In genomic region chr13:113874177-113874576, GRCh38 we compare ENCODE assay signal across 14 cellular contexts. TPM values are rescaled to one million over a fixed set of nuclear protein-coding genes. Genes with fewer than 3 reads are reported as not detected.
DNase-seq lines count a peak whose midpoint lies in the region; ATAC-seq and TF ChIP-seq lines count a peak whose summit lies in the region.
"Had no signal": no experiment of that assay in that cellular context is flagged by ENCODE, and none has a peak within 500 bp of the region (broad histone marks: within the 10 kb centered on the region; RNA-seq: fewer than 3 reads in every experiment).

No MANE protein-coding gene starts in this region.

- DNase-seq in right atrium auricular region (ENCODE audit: low spot score) (peak; percentile 28), heart right ventricle (no peak), neuronal stem cell (ENCODE audit: low spot score) (no peak), vagina (ENCODE audit: extremely low spot score in 2 of 2) (peak; percentile 49 to 54), EL (no peak)
- DNase-seq in central memory CD8-positive, alpha-beta T cell (ENCODE audit: low spot score in 2 of 2), result no peak
- no peak for DNase-seq in stimulated activated CD4-positive, alpha-beta T cell treated with anti-CD3 and anti-CD28 coated beads, Interleukin-15, amount 100 ng/mL, for 24 hours
- DNase-seq in activated CD8-positive, alpha-beta memory T cell treated with anti-CD3 and anti-CD28 coated beads, Interleukin-2, amount 50 U/mL, for 4 hours, result no peak
- DNase-seq: 8988T; CD4-positive, alpha-beta memory T cell; DMS79; IMR-90 had no signal

- H3K27ac Mint-ChIP-seq in central memory CD8-positive, alpha-beta T cell (ENCODE audit: low read depth), result no peak overlapping the region
- H3K27ac Mint-ChIP-seq: B cell; CD4-positive, alpha-beta memory T cell had no signal

- H2BK5ac ChIP-seq in neuronal stem cell (ENCODE audit: low read length), result no peak overlapping the region

- WGBS in heart right ventricle, 2 donors, result 86 to 89% methylated on average over 10 of the region's 10 CpGs
- WGBS in neuronal stem cell (ENCODE audit: extremely low coverage in 2 of 2, insufficient read length in 2 of 2, insufficient replicate concordance in 1 of 2), 2 donors, result no CpG with 5 or more reads among the region's 10 CpGs

- H3K27ac ChIP-seq in right atrium auricular region (no peak overlapping the region), heart right ventricle (no peak overlapping the region), neuronal stem cell (replicated peaks; ENCODE audit: low read length) (no peak overlapping the region), vagina (no peak overlapping the region)
- H3K27ac ChIP-seq: C4-2B had no signal

- no peaks in the 10 kb centered on the region for H3K79me1 ChIP-seq in neuronal stem cell (ENCODE audit: low read depth, low read length)

- H2BK120ac ChIP-seq in neuronal stem cell (ENCODE audit: low read depth, low read length), result no peak overlapping the region

- H3K23ac ChIP-seq in neuronal stem cell (ENCODE audit: low read depth, low read length, poor library complexity), result no peak overlapping the region

- H4K91ac ChIP-seq in neuronal stem cell (ENCODE audit: low read depth, low read length, poor library complexity), result no peak overlapping the region

- peak overlapping the region; percentile 84 for H2BK15ac ChIP-seq in neuronal stem cell (ENCODE audit: low read length)

- no peak overlapping the region for H4K8ac ChIP-seq in neuronal stem cell (ENCODE audit: low read depth, low read length)

- H3K4me1 ChIP-seq in right atrium auricular region (peaks cover 0 to 6% of the 10 kb centered on the region in 2 donors), heart right ventricle (peaks cover 0 to 9% (median 5%) of the 10 kb centered on the region in 9 donors), neuronal stem cell (ENCODE audit: control insufficient read depth in 2 of 2, insufficient read depth in 1 of 2, low read depth in 1 of 2, low read length in 2 of 2) (peaks cover 4% of the 10 kb centered on the region in 2 donors), vagina (no peaks in the 10 kb centered on the region)

- TF ChIP-seq POLR2A in vagina (IDR thresholded peaks at IDR 0.05), result no peak

- H3K9me3 ChIP-seq in right atrium auricular region, result no peaks in the 10 kb centered on the region
- H3K9me3 ChIP-seq in heart right ventricle, result no peaks in the 10 kb centered on the region
- no peaks in the 10 kb centered on the region for H3K9me3 ChIP-seq in neuronal stem cell (replicated peaks in 1 of 2; ENCODE audit: control insufficient read depth in 2 of 2, insufficient read depth in 1 of 2, low read depth in 1 of 2, low read length in 2 of 2)
- no peaks in the 10 kb centered on the region for H3K9me3 ChIP-seq in vagina

- no peak overlapping the region for H2AFZ ChIP-seq in neuronal stem cell (ENCODE audit: low read length)

- H3K27me3 Mint-ChIP-seq in central memory CD8-positive, alpha-beta T cell, result peaks cover 42% of the 10 kb centered on the region

- no peak for ATAC-seq in heart right ventricle
- ATAC-seq in central memory CD8-positive, alpha-beta T cell (replicated peaks; ENCODE audit: extremely low read depth, poor library complexity, severe bottlenecking), result no peak

- no peak overlapping the region for H3K4me2 ChIP-seq in neuronal stem cell (ENCODE audit: insufficient read depth, low read length, poor library complexity, severe bottlenecking)

- intact Hi-C loops in heart right ventricle (cut with DNase I), result no loop called here
- intact Hi-C loops in vagina (cut with DNase I), result no loop called here

- H2BK12ac ChIP-seq in neuronal stem cell (ENCODE audit: low read length), result no peak overlapping the region

- no peak overlapping the region for H3K4ac ChIP-seq in neuronal stem cell (ENCODE audit: low read length)

- peaks cover 6% of the 10 kb centered on the region for H3K9me3 Mint-ChIP-seq in central memory CD8-positive, alpha-beta T cell

- H3K36me3 ChIP-seq in right atrium auricular region, result no peaks in the 10 kb centered on the region
- H3K36me3 ChIP-seq in heart right ventricle, result no peaks in the 10 kb centered on the region
- no peaks in the 10 kb centered on the region for H3K36me3 ChIP-seq in neuronal stem cell (replicated peaks in 1 of 2; ENCODE audit: control insufficient read depth in 2 of 2, insufficient read depth in 2 of 2, low read length in 2 of 2)
- no peaks in the 10 kb centered on the region for H3K36me3 ChIP-seq in vagina

- H3K36me3 Mint-ChIP-seq in central memory CD8-positive, alpha-beta T cell (ENCODE audit: insufficient read depth), result peaks cover 29% of the 10 kb centered on the region
- H3K36me3 Mint-ChIP-seq: CD4-positive, alpha-beta memory T cell had no signal

- TF ChIP-seq CTCF in right atrium auricular region (IDR thresholded peaks at IDR 0.05), result no peak
- no peak for TF ChIP-seq CTCF in heart right ventricle (IDR thresholded peaks at IDR 0.05)
- TF ChIP-seq CTCF in vagina (IDR thresholded peaks at IDR 0.05), result no peak

- peaks cover 19% of the 10 kb centered on the region for H3K4me1 Mint-ChIP-seq in central memory CD8-positive, alpha-beta T cell

- H3K4me3 ChIP-seq in right atrium auricular region, result no peak overlapping the region
- no peak overlapping the region for H3K4me3 ChIP-seq in heart right ventricle
- no peak overlapping the region for H3K4me3 ChIP-seq in neuronal stem cell (ENCODE audit: low read length in 2 of 2)
- no peak overlapping the region for H3K4me3 ChIP-seq in vagina

- peak overlapping the region; percentile 74 for H3K18ac ChIP-seq in neuronal stem cell (ENCODE audit: low read length)

- no peak overlapping the region for H3K14ac ChIP-seq in neuronal stem cell (ENCODE audit: low read length)

- H3K27me3 ChIP-seq in right atrium auricular region (no peaks in the 10 kb centered on the region), heart right ventricle (peaks cover 0 to 10% (median 0%) of the 10 kb centered on the region in 7 donors), neuronal stem cell (ENCODE audit: control insufficient read depth in 3 of 3, insufficient read depth in 3 of 3, low read depth in 1 of 3, low read length in 3 of 3) (peaks cover 0 to 3% (median 0%) of the 10 kb centered on the region in 3 experiments), vagina (no peaks in the 10 kb centered on the region)

- no peak overlapping the region for H3K9ac ChIP-seq in neuronal stem cell (ENCODE audit: low read depth, low read length, poor library complexity)

- H3K4me3 Mint-ChIP-seq in central memory CD8-positive, alpha-beta T cell, result peak overlapping the region; percentile 38
- H3K4me3 Mint-ChIP-seq: B cell; CD4-positive, alpha-beta memory T cell had no signal

- peak overlapping the region; percentile 10 for H2AK5ac ChIP-seq in neuronal stem cell (ENCODE audit: low read depth, low read length)

RNA-seq across cellular contexts. Expression of gene GAS6, which starts 10.3 kb away (rescaled TPM):
- total RNA-seq in right atrium auricular region, result 100 to 1,000 TPM; 206 to 254 TPM
- total RNA-seq in heart right ventricle, result 100 to 1,000 TPM; 146 to 223 (median 174) TPM
- 100 to 1,000 TPM; 113 to 280 TPM for polyA plus RNA-seq in heart right ventricle
- 34.2 TPM for polyA plus RNA-seq in neuronal stem cell (2013, experiment 1 of 2)
- polyA plus RNA-seq in neuronal stem cell (2013, experiment 2 of 2), result 33.8 TPM
- total RNA-seq in vagina, result 215 TPM

Comparison
In these comparisons a context has a peak if more than half of its experiments do, and no peak if none do; other contexts are left out.
1. DNase-seq: peak in right atrium auricular region (single experiment) and vagina (2 of 2); none in heart right ventricle (0 of 2), central memory CD8-positive, alpha-beta T cell (0 of 2), neuronal stem cell (single experiment), stimulated activated CD4-positive, alpha-beta T cell treated with anti-CD3 and anti-CD28 coated beads, Interleukin-15, amount 100 ng/mL, for 24 hours (single experiment), activated CD8-positive, alpha-beta memory T cell treated with anti-CD3 and anti-CD28 coated beads, Interleukin-2, amount 50 U/mL, for 4 hours (single experiment) and EL (single experiment).